In genomic region chr5:27234916-27235315, GRCh38 we compare ENCODE assay signal across 18 cellular contexts.
"Had no signal": no experiment of that assay in that cellular context is flagged by ENCODE, and none has a peak within 500 bp of the region (broad histone marks: within the 10 kb centered on the region; RNA-seq: fewer than 3 reads in every experiment).

No MANE protein-coding gene starts in this region.

- DNase-seq: KBM-7, MV-4-11, NCI-H1048, NCI-H1105, NCI-H1436 treated with DMSO at 0.1 percent for 48 hours, NCI-H1694, NCI-H187 treated with DMSO at 0.1 percent for 48 hours, NCI-H2029 treated with DMSO at 0.1 percent for 48 hours, NCI-H2171, NCI-H345, NCI-H446 treated with DMSO at 0.1 percent for 48 hours, NCI-H510A treated with DMSO at 0.1 percent for 48 hours, NCI-H526, NCI-H748 treated with DMSO at 0.1 percent for 48 hours, SHP77, T-helper 1 cell had no signal

- H3K27ac ChIP-seq: HL-60, RWPE1 had no signal
